In the genomic region with DNA sequence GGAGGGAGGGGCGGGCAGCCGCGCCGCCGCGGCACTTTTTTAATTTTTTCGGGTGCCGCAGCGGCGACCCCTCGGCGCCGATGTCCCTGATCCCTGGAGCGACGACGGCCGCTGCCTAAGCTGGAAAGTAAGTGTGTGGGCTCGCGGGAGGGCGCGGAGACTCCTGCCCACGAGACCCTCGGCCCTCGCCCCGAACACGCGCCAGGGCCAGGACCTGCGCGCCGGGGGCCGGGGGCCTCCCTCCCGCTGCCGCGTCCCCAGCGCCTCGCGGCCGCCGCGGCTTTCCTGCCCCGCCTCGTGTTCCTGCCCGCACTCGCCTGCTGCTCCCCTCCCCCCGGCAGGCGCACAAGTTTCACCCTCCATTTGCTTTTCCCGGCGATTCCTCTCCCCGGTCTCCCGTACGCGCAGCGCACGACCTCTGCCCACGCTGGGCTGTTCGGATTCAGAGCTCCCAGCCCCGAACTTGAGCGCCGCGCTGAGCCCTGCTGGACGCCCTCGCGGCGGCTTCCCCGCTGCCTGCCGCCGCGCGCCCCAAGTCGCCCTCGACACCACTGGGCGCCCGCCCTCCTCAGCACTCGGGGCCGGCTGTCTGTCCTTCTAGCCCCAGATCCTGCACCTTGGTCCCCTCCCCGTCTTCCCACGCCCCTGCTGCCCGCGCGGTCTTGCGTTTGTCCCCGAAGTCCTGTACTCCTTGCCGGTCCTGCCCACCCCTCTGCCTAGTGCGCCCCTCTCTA, we compare ENCODE assay signal across 1 cellular context.
TF ChIP-seq lines count a peak whose summit lies in the region.

No MANE protein-coding gene starts in this region.

TF ChIP-seq in K562, 482 proteins besides CTCF, POLR2A, EP300 and RAD21 (continued from another document):
- no peak for TF ChIP-seq HNRNPLL (IDR thresholded peaks at IDR 0.05; ENCODE audit: low read depth, low read length, poor library complexity, severe bottlenecking)
- 0 out of 2 replicates have a peak, but pooled peaks have one; percentile 23 for TF ChIP-seq SMAD4 (CRISPR knock-in tag; conservative IDR thresholded peaks at IDR 0.05)
- peak; percentile 81 for TF ChIP-seq CHD1 (IDR thresholded peaks at IDR 0.05; ENCODE audit: low read length)
- 0 out of 2 replicates have a peak, but pooled peaks have one; percentile 18 for TF ChIP-seq ZNF24 (IDR thresholded peaks at IDR 0.05)
- TF ChIP-seq DDX20 (tag; IDR thresholded peaks at IDR 0.05; ENCODE audit: low read depth), result no peak
- TF ChIP-seq CBX5 (IDR thresholded peaks at IDR 0.05; ENCODE audit: borderline replicate concordance, low read depth), result no peak
- peak; percentile 40 for TF ChIP-seq U2AF1 (optimal IDR thresholded peaks at IDR 0.05; ENCODE audit: low read depth, low read length)
- TF ChIP-seq E2F3 (CRISPR knock-in tag; IDR thresholded peaks at IDR 0.05), result peak; percentile 72; the same call in 1 of the 2 replicates
